In genomic region chr2:27072950-27073349, GRCh38 we compare ENCODE assay signal across 8 cellular contexts. TPM values are rescaled to one million over a fixed set of nuclear protein-coding genes. Genes with fewer than 3 reads are reported as not detected.
DNase-seq lines count a peak whose midpoint lies in the region; ATAC-seq and TF ChIP-seq lines count a peak whose summit lies in the region.

No MANE protein-coding gene starts in this region.

- H3K4me3 ChIP-seq in astrocyte of the spinal cord (ENCODE audit: low read depth, low read length) (no peak overlapping the region), thoracic aorta (no peak overlapping the region)

- peak overlapping the region; percentile 68 for H3K27ac Mint-ChIP-seq in activated CD4-positive, alpha-beta T cell treated with anti-CD3 and anti-CD28 coated beads, Interleukin-2, amount 10 ng/mL, durations not matched to agents 7 days and 5 days
- H3K27ac Mint-ChIP-seq in memory B cell: no peak overlapping the region

- H3K4me1 ChIP-seq in thoracic aorta (ENCODE audit: control insufficient read depth in 1 of 2, low read depth in 2 of 2): peaks cover 33 to 80% of the 10 kb centered on the region in 2 donors

- TF ChIP-seq CTCF in astrocyte of the spinal cord (IDR thresholded peaks at IDR 0.05; ENCODE audit: low read depth, low read length) (no peak), thoracic aorta (IDR thresholded peaks at IDR 0.05) (no peak)

- no peaks in the 10 kb centered on the region for H3K9me3 ChIP-seq in thoracic aorta

- CTCF ChIA-PET in activated CD4-positive, alpha-beta T cell treated with anti-CD3 and anti-CD28 coated beads, Interleukin-2, amount 10 ng/mL, durations not matched to agents 7 days and 5 days (lab: Charles Lee): interaction anchor here (0.6 to 8.7 kb wide), 10 partner anchors 9 to 284 kb away, joined by 3 to 44 read pairs (median 4); partner anchors contain the start of genes AGBL5, GTF3C2 and KHK

- peaks cover 73% of the 10 kb centered on the region for H3K4me1 Mint-ChIP-seq in activated CD4-positive, alpha-beta T cell treated with anti-CD3 and anti-CD28 coated beads, Interleukin-2, amount 10 ng/mL, durations not matched to agents 7 days and 5 days
- H3K4me1 Mint-ChIP-seq in memory B cell: peaks cover 47% of the 10 kb centered on the region

- no peaks in the 10 kb centered on the region for H3K27me3 ChIP-seq in thoracic aorta (replicated peaks; ENCODE audit: insufficient read depth)

- ATAC-seq in memory B cell (ENCODE audit: low read depth) (no peak), thoracic aorta (ENCODE audit: insufficient number of reproducible peaks, low FRiP score, low read depth) (no peak), HG03196 (IDR thresholded peaks at IDR 0.05; ENCODE audit: unreplicated experiment) (no peak)

- peak overlapping the region; percentile 81 for H3K4me3 Mint-ChIP-seq in activated CD4-positive, alpha-beta T cell treated with anti-CD3 and anti-CD28 coated beads, Interleukin-2, amount 10 ng/mL, durations not matched to agents 7 days and 5 days
- peak overlapping the region; percentile 51 for H3K4me3 Mint-ChIP-seq in memory B cell

- peaks cover 3% of the 10 kb centered on the region for H3K36me3 ChIP-seq in thoracic aorta

- H3K27me3 Mint-ChIP-seq in activated CD4-positive, alpha-beta T cell treated with anti-CD3 and anti-CD28 coated beads, Interleukin-2, amount 10 ng/mL, durations not matched to agents 7 days and 5 days: peaks cover under 1% of the 10 kb centered on the region
- peaks cover 2% of the 10 kb centered on the region for H3K27me3 Mint-ChIP-seq in memory B cell

- H3K36me3 Mint-ChIP-seq in activated CD4-positive, alpha-beta T cell treated with anti-CD3 and anti-CD28 coated beads, Interleukin-2, amount 10 ng/mL, durations not matched to agents 7 days and 5 days (ENCODE audit: low read depth): peaks cover 30% of the 10 kb centered on the region
- H3K36me3 Mint-ChIP-seq in memory B cell: peaks cover 11% of the 10 kb centered on the region

- in situ Hi-C loops in astrocyte of the spinal cord (cut with HindIII; ENCODE audit: low sequenced_read_pairs): no loop called here

- DNase-seq in activated CD4-positive, alpha-beta T cell treated with anti-CD3 and anti-CD28 coated beads, Interleukin-2, amount 10 ng/mL, durations not matched to agents 7 days and 5 days: no peak
- DNase-seq in activated CD4-positive, alpha-beta T cell treated with anti-CD3 and anti-CD28 coated beads for 1 hour: no peak
- DNase-seq in astrocyte of the spinal cord (ENCODE audit: low read depth, low spot score): peak; percentile 79
- no peak for DNase-seq in memory B cell (ENCODE audit: low spot score in 2 of 2)
- DNase-seq in thoracic aorta (ENCODE audit: low spot score): no peak
- DNase-seq in amygdala (lab: John Stamatoyannopoulos, UW): no peak
- no peak for DNase-seq in activated gamma-delta T cell treated with Interleukin-2 at 50 U/mL for 16 hours

- POLR2A ChIA-PET in activated CD4-positive, alpha-beta T cell treated with anti-CD3 and anti-CD28 coated beads, Interleukin-2, amount 10 ng/mL, durations not matched to agents 7 days and 5 days (lab: Charles Lee): no interaction called here

- no peaks in the 10 kb centered on the region for H3K9me3 Mint-ChIP-seq in activated CD4-positive, alpha-beta T cell treated with anti-CD3 and anti-CD28 coated beads, Interleukin-2, amount 10 ng/mL, durations not matched to agents 7 days and 5 days
- H3K9me3 Mint-ChIP-seq in memory B cell: no peaks in the 10 kb centered on the region

- H3K27ac ChIP-seq in thoracic aorta: peak overlapping the region; percentile 88 to 99

RNA-seq across cellular contexts. Expression of gene OST4, which starts 1.5 kb away (rescaled TPM):
- total RNA-seq in activated CD4-positive, alpha-beta T cell treated with anti-CD3 and anti-CD28 coated beads, Interleukin-2, amount 10 ng/mL, durations not matched to agents 7 days and 5 days: 100 to 1,000 TPM; 309 to 386 TPM
- 100 to 1,000 TPM; 147 to 272 TPM for total RNA-seq in thoracic aorta

RNA-seq across cellular contexts. Expression of gene EMILIN1, which starts 5.5 kb away (rescaled TPM):
- total RNA-seq in activated CD4-positive, alpha-beta T cell treated with anti-CD3 and anti-CD28 coated beads, Interleukin-2, amount 10 ng/mL, durations not matched to agents 7 days and 5 days: under 1 TPM; 0.56 to 0.64 TPM
- total RNA-seq in thoracic aorta: 100 to 1,000 TPM; 231 to 309 TPM

RNA-seq across cellular contexts. Expression of gene KHK, which starts 13.6 kb away (rescaled TPM):
- 10 to 100 TPM in 1 of 2 experiments, 1 to 10 TPM in 1; 9.7 to 10.6 TPM for total RNA-seq in activated CD4-positive, alpha-beta T cell treated with anti-CD3 and anti-CD28 coated beads, Interleukin-2, amount 10 ng/mL, durations not matched to agents 7 days and 5 days
- 1 to 10 TPM; 1.5 to 2.6 TPM for total RNA-seq in thoracic aorta

RNA-seq across cellular contexts. Expression of gene AGBL5, which starts 21.5 kb away (rescaled TPM):
- total RNA-seq in activated CD4-positive, alpha-beta T cell treated with anti-CD3 and anti-CD28 coated beads, Interleukin-2, amount 10 ng/mL, durations not matched to agents 7 days and 5 days: 10 to 100 TPM; 17.9 to 19.1 TPM
- 10 to 100 TPM in 1 of 2 donors, 1 to 10 TPM in 1; 7.8 to 10.8 TPM for total RNA-seq in thoracic aorta

RNA-seq across cellular contexts. Expression of gene TMEM214, which starts 40.2 kb away (rescaled TPM):
- 10 to 100 TPM; 73.2 to 77.1 TPM for total RNA-seq in activated CD4-positive, alpha-beta T cell treated with anti-CD3 and anti-CD28 coated beads, Interleukin-2, amount 10 ng/mL, durations not matched to agents 7 days and 5 days
- 10 to 100 TPM; 68.2 to 84.4 TPM for total RNA-seq in thoracic aorta

Comparison
In these comparisons a context has a peak if more than half of its experiments do, and no peak if none do; other contexts are left out.
1. RNA of gene EMILIN1, which starts 5.5 kb away (total RNA-seq): 231 to 309 TPM in thoracic aorta; 0.56 to 0.64 TPM in activated CD4-positive, alpha-beta T cell treated with anti-CD3 and anti-CD28 coated beads, Interleukin-2, amount 10 ng/mL, durations not matched to agents 7 days and 5 days; every median in the first group is over 100 times any median in the second.